In the genomic region with DNA sequence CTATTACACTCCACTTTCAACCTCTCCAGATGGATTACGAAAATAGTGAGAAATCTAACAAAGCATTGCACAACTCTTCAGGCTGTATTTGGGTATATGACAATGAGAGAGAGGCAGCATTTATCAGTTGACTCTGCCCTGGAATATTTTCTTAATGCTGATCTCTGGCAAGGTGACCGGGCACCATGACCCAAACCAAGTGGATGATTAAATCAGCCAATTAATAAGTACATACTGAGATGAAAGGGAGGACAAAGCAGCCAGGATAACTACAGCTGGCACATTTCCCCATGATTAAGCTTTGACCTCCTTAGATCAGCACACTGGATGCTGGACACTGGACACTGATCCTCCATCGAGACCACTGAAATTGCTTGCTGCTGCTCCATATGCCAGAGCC, we compare ENCODE assay signal across 18 cellular contexts.
DNase-seq lines count a peak whose midpoint lies in the region; ATAC-seq and TF ChIP-seq lines count a peak whose summit lies in the region.
"Had no signal": no experiment of that assay in that cellular context is flagged by ENCODE, and none has a peak within 500 bp of the region (broad histone marks: within the 10 kb centered on the region; RNA-seq: fewer than 3 reads in every experiment).

No MANE protein-coding gene starts in this region.

- H3K36me3 Mint-ChIP-seq in T-helper 2 cell treated with Interferon-gamma antibody and Interleukin-4, amounts not matched to agents 5 μg/mL and 100 μg/mL, for 36 hours (ENCODE audit: low read depth): no peaks in the 10 kb centered on the region
- H3K36me3 Mint-ChIP-seq: CD4-positive, alpha-beta memory T cell had no signal

- POLR2A ChIA-PET in IMR-90 (lab: Charles Lee; ENCODE audit: unreplicated experiment): no interaction called here

- H2BK5ac ChIP-seq in IMR-90 (ENCODE audit: low read depth, low read length, poor library complexity, severe bottlenecking): no peak overlapping the region

- no peak overlapping the region for H2BK20ac ChIP-seq in IMR-90 (ENCODE audit: low read depth, low read length)

- no peak overlapping the region for H3K18ac ChIP-seq in IMR-90 (ENCODE audit: low read depth, low read length)

- no CpG with 5 or more reads among the region's 3 CpGs for WGBS in IMR-90 (ENCODE audit: extremely low coverage in 2 of 2, insufficient read length in 1 of 2), 2 experiments
- WGBS in right lobe of liver (ENCODE audit: insufficient coverage, low coverage, low lambda C conversion rate, missing lambda C conversion rate): 33% methylated on average over 3 of the region's 3 CpGs

- ATAC-seq in IMR-90 (ENCODE audit: low read depth) (no peak), left lobe of liver (peak; percentile 80), right lobe of liver (peak; percentile 76 to 89 (median 78))
- ATAC-seq: A549 had no signal

- no peak overlapping the region for H3K27ac ChIP-seq in IMR-90 (ENCODE audit: insufficient read depth, low read length)
- H3K27ac ChIP-seq in right lobe of liver: peak overlapping the region in 2 of 3 donors; percentile 74 to 87
- H3K27ac ChIP-seq: A549 had no signal

- H3K4me3 ChIP-seq in IMR-90 (ENCODE audit: insufficient read depth, low read depth, low read length) (no peak overlapping the region), right lobe of liver (no peak overlapping the region)
- H3K4me3 ChIP-seq: A549 had no signal

- peaks cover 9% of the 10 kb centered on the region for H3K9me3 ChIP-seq in IMR-90 (ENCODE audit: control insufficient read depth, insufficient read depth, low read length)
- H3K9me3 ChIP-seq in right lobe of liver: no peaks in the 10 kb centered on the region
- H3K9me3 ChIP-seq: A549 had no signal

- in situ Hi-C loops in IMR-90 (cut with MboI; ENCODE audit: low sequenced_read_pairs): no loop called here

- H3K4me1 Mint-ChIP-seq in T-helper 2 cell treated with Interferon-gamma antibody and Interleukin-4, amounts not matched to agents 5 μg/mL and 100 μg/mL, for 36 hours (ENCODE audit: low read depth): no peaks in the 10 kb centered on the region
- H3K4me1 Mint-ChIP-seq: CD4-positive, alpha-beta memory T cell had no signal

- H3K27me3 Mint-ChIP-seq in T-helper 2 cell treated with Interferon-gamma antibody and Interleukin-4, amounts not matched to agents 5 μg/mL and 100 μg/mL, for 36 hours (ENCODE audit: low read depth): no peaks in the 10 kb centered on the region
- H3K27me3 Mint-ChIP-seq: CD4-positive, alpha-beta memory T cell had no signal

- no peak overlapping the region for H3K56ac ChIP-seq in IMR-90 (ENCODE audit: extremely low read depth, insufficient read depth, low read length)

- H3K4me2 ChIP-seq in IMR-90 (ENCODE audit: low read depth, low read length): no peak overlapping the region
- H3K4me2 ChIP-seq: A549 had no signal

- H3K14ac ChIP-seq in IMR-90 (replicated peaks; ENCODE audit: low read depth, low read length): no peak overlapping the region

- CTCF ChIA-PET in IMR-90 (lab: Yijun Ruan, JAX): no interaction called here

- TF ChIP-seq RAD21 in IMR-90 (IDR thresholded peaks at IDR 0.05; ENCODE audit: low read length): no peak

- H3K4ac ChIP-seq in IMR-90 (ENCODE audit: low read depth, low read length): no peak overlapping the region

- no peak overlapping the region for H4K8ac ChIP-seq in IMR-90 (ENCODE audit: low read depth in 2 of 2, low read length in 2 of 2)

- H3K4me3 Mint-ChIP-seq in T-helper 2 cell treated with Interferon-gamma antibody and Interleukin-4, amounts not matched to agents 5 μg/mL and 100 μg/mL, for 36 hours: no peak overlapping the region
- H3K4me3 Mint-ChIP-seq: CD4-positive, alpha-beta memory T cell had no signal

- H4K91ac ChIP-seq in IMR-90 (ENCODE audit: insufficient read depth, low read depth, low read length): no peak overlapping the region

- TF ChIP-seq CTCF in IMR-90 (conservative IDR thresholded peaks at IDR 0.05; ENCODE audit: low read depth, low read length) (no peak), right lobe of liver (IDR thresholded peaks at IDR 0.05) (no peak)

- H4K20me1 ChIP-seq in IMR-90 (ENCODE audit: insufficient read depth, low read length): no peaks in the 10 kb centered on the region

- H3K9ac ChIP-seq in IMR-90 (ENCODE audit: low read depth, low read length): no peak overlapping the region

- H3K27me3 ChIP-seq in IMR-90 (ENCODE audit: control insufficient read depth, insufficient read depth, low read length): no peaks in the 10 kb centered on the region
- no peaks in the 10 kb centered on the region for H3K27me3 ChIP-seq in right lobe of liver

- H3K36me3 ChIP-seq in IMR-90 (ENCODE audit: control insufficient read depth, insufficient read depth, low read length) (no peaks in the 10 kb centered on the region), right lobe of liver (no peaks in the 10 kb centered on the region)

- DNase-seq in IMR-90: no peak
- peak; percentile 84 for DNase-seq in left lobe of liver (ENCODE audit: low spot score)
- DNase-seq in right lobe of liver: peak; percentile 41 to 85 (median 74)
- no peak for DNase-seq in T-helper 2 cell treated with Interferon-gamma antibody and Interleukin-4, amounts not matched to agents 5 μg/mL and 100 μg/mL, for 36 hours (ENCODE audit: low spot score)
- DNase-seq in NCI-H1436 treated with DMSO at 0.1 percent for 48 hours (lab: John Stamatoyannopoulos, UW): no peak
- no peak for DNase-seq in NCI-H748 treated with DMSO at 0.1 percent for 48 hours (lab: John Stamatoyannopoulos, UW)
- DNase-seq: 8988T; ACHN; C1 segment of cervical spinal cord; Calu3; CD4-positive, alpha-beta memory T cell; COR-L47; DMS53; DMS79 treated with DMSO at 0.1 percent for 48 hours; GF-D8; H7; HCEC 1CT had no signal

- no peak overlapping the region for H3K23ac ChIP-seq in IMR-90 (ENCODE audit: low read depth, low read length)

- H3K27ac Mint-ChIP-seq in T-helper 2 cell treated with Interferon-gamma antibody and Interleukin-4, amounts not matched to agents 5 μg/mL and 100 μg/mL, for 36 hours: no peak overlapping the region
- H3K27ac Mint-ChIP-seq: CD4-positive, alpha-beta memory T cell had no signal

- H2AFZ ChIP-seq in IMR-90 (replicated peaks; ENCODE audit: low read length, poor library complexity): no peak overlapping the region

- no peaks in the 10 kb centered on the region for H3K79me1 ChIP-seq in IMR-90 (ENCODE audit: low read depth in 1 of 2, low read length in 2 of 2)

- H2BK120ac ChIP-seq in IMR-90 (ENCODE audit: low read depth, low read length): no peak overlapping the region

- no peak overlapping the region for H2AK9ac ChIP-seq in IMR-90 (replicated peaks; ENCODE audit: low read depth, low read length, poor library complexity)

- intact Hi-C loops in IMR-90 (cut with micrococcal nuclease): no loop called here
- intact Hi-C loops in right lobe of liver (cut with DNase I): loop anchor here in 1 of 2 donors (10.0 kb wide), 1 partner anchor 221 kb away; a partner anchor contains a TSS

- H2AK5ac ChIP-seq in IMR-90 (ENCODE audit: low read depth, low read length): no peak overlapping the region

- H4K5ac ChIP-seq in IMR-90 (ENCODE audit: low read depth, low read length): no peak overlapping the region

- dilution Hi-C loops in IMR-90 (cut with HindIII; ENCODE audit: low sequenced_read_pairs, unreplicated experiment): no loop called here

- BruUV-seq in IMR-90 (replicated peaks; lab: Mats Ljungman, UMichigan): no TSS peak

- TF ChIP-seq POLR2A in IMR-90 (IDR thresholded peaks at IDR 0.05; ENCODE audit: low read depth, low read length) (no peak), right lobe of liver (IDR thresholded peaks at IDR 0.05) (no peak)

- H3K4me1 ChIP-seq in IMR-90 (ENCODE audit: control insufficient read depth, insufficient read depth, low read length): no peaks in the 10 kb centered on the region
- peaks cover 0 to 45% (median 18%) of the 10 kb centered on the region in 4 donors for H3K4me1 ChIP-seq in right lobe of liver
- H3K4me1 ChIP-seq: A549 had no signal

- H3K9me1 ChIP-seq in IMR-90 (ENCODE audit: insufficient read depth, low read length): no peaks in the 10 kb centered on the region

- no peak overlapping the region for H2BK15ac ChIP-seq in IMR-90 (ENCODE audit: low read depth, low read length)

- H3K9me3 Mint-ChIP-seq in T-helper 2 cell treated with Interferon-gamma antibody and Interleukin-4, amounts not matched to agents 5 μg/mL and 100 μg/mL, for 36 hours: no peaks in the 10 kb centered on the region

TF ChIP-seq in IMR-90, 13 proteins besides CTCF, POLR2A, EP300 and RAD21:
- TF ChIP-seq RFX5 (IDR thresholded peaks at IDR 0.05; ENCODE audit: low read depth, low read length): no peak
- TF ChIP-seq SMC3 (IDR thresholded peaks at IDR 0.05; ENCODE audit: low read depth, low read length): no peak
- TF ChIP-seq CEBPB (IDR thresholded peaks at IDR 0.05; ENCODE audit: low read depth, low read length): peak; percentile 3; the same call in 1 of the 2 replicates

Comparison
In these comparisons a context has a peak if more than half of its experiments do, and no peak if none do; other contexts are left out.
1. DNase-seq: peak in left lobe of liver (single experiment) and right lobe of liver (3 of 3); none in IMR-90 (single experiment), T-helper 2 cell treated with Interferon-gamma antibody and Interleukin-4, amounts not matched to agents 5 μg/mL and 100 μg/mL, for 36 hours (single experiment), NCI-H1436 treated with DMSO at 0.1 percent for 48 hours (single experiment) and NCI-H748 treated with DMSO at 0.1 percent for 48 hours (single experiment).